In the genomic region with DNA sequence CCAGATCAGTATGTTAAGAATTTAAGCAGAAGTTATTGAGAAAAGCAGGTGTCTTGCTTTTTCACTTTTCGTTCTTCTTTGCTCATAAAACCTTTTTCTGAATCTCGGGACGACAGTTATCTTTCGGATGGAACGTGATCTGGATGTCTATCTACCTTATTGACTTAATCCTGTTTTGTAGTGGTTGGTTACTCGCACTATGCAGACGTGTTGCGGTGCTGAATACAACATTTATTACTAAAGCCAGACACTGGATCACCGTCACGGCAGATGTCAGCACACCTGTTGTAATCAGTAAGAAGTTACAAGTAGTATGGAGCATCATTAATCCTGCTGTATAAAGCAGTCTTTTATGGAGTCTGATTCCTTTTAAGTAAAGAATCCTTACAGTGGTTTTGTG, we compare ENCODE assay signal across 8 cellular contexts. TPM values are rescaled to one million over a fixed set of nuclear protein-coding genes. Genes with fewer than 3 reads are reported as not detected.
A peak's percentile ranks its signal among the peaks of the same experiment; 100 is the strongest.
DNase-seq lines count a peak whose midpoint lies in the region; ATAC-seq, FAIRE-seq and TF ChIP-seq lines count a peak whose summit lies in the region.

No MANE protein-coding gene starts in this region.

- no peak for TF ChIP-seq POLR2A in testis (IDR thresholded peaks at IDR 0.05)

- no peaks in the 10 kb centered on the region for H3K4me1 ChIP-seq in testis

- peak overlapping the region; percentile 99 for H3K27ac Mint-ChIP-seq in activated naive CD8-positive, alpha-beta T cell

- peaks cover 1% of the 10 kb centered on the region for H3K27me3 Mint-ChIP-seq in activated naive CD8-positive, alpha-beta T cell

- H3K4me1 Mint-ChIP-seq in activated naive CD8-positive, alpha-beta T cell (ENCODE audit: low read depth), result peaks cover 46% of the 10 kb centered on the region

- no peaks in the 10 kb centered on the region for H3K9me3 ChIP-seq in testis

- no peak for FAIRE-seq in urothelium cell line (lab: Jason Lieb, UNC)

- H3K36me3 Mint-ChIP-seq in activated naive CD8-positive, alpha-beta T cell, result peaks cover 8% of the 10 kb centered on the region

- peak overlapping the region; percentile 80 for H3K4me3 ChIP-seq in Jurkat, Clone E6-1 (ENCODE audit: low read length)
- H3K4me3 ChIP-seq in testis, result peak overlapping the region; percentile 60 to 90

- no peaks in the 10 kb centered on the region for H3K9me3 Mint-ChIP-seq in activated naive CD8-positive, alpha-beta T cell (ENCODE audit: low read depth)

- peak overlapping the region; percentile 53 to 86 for H3K27ac ChIP-seq in testis

- ATAC-seq in left colon, result peak; percentile 40

- intact Hi-C loops in left colon (cut with DNase I, micrococcal nuclease), result no loop called here
- intact Hi-C loops in testis (cut with DNase I; ENCODE audit: low total_unique reads), result no loop called here

- no peaks in the 10 kb centered on the region for H3K27me3 ChIP-seq in testis

- WGBS in testis, 2 donors, result 0% methylated on average over 10 of the region's 10 CpGs

- H3K36me3 ChIP-seq in testis (ENCODE audit: low read depth, missing control alignments), result no peaks in the 10 kb centered on the region

- no peak for TF ChIP-seq CTCF in testis (IDR thresholded peaks at IDR 0.05)

- H3K4me3 Mint-ChIP-seq in activated naive CD8-positive, alpha-beta T cell, result peak overlapping the region; percentile 100

- DNase-seq in stimulated activated CD4-positive, alpha-beta T cell treated with anti-CD3 and anti-CD28 coated beads, Interleukin-4, amount 100 ng/mL, for 24 hours, result peak; percentile 12
- no peak for DNase-seq in stimulated activated CD4-positive, alpha-beta T cell treated with anti-CD3 and anti-CD28 coated beads, Interleukin-4, amount 100 ng/mL, for 4 hours
- peak; percentile 5 for DNase-seq in Jurkat, Clone E6-1 (ENCODE audit: low read depth, low spot score)
- DNase-seq in left colon (no peak), testis (no peak), urothelium cell line (ENCODE audit: low spot score) (no peak), germinal center (ENCODE audit: low spot score) (no peak)

RNA-seq across cellular contexts. Expression of gene CDKAL1, which starts 0.6 kb away (rescaled TPM):
- 12.3 TPM for polyA plus RNA-seq in Jurkat, Clone E6-1 (2012; ENCODE audit: insufficient read depth, insufficient read length)
- total RNA-seq in left colon, result 10 to 100 TPM; 11.7 to 12.5 TPM
- total RNA-seq in testis, result 10 to 100 TPM; 16.1 to 18.5 TPM
- polyA plus RNA-seq in testis (ENCODE audit: insufficient read depth, low read depth, low replicate concordance), result 11.1 TPM

Comparison
In these comparisons a context has a peak if more than half of its experiments do, and no peak if none do; other contexts are left out.
1. DNase-seq: peak in stimulated activated CD4-positive, alpha-beta T cell treated with anti-CD3 and anti-CD28 coated beads, Interleukin-4, amount 100 ng/mL, for 24 hours (single experiment) and Jurkat, Clone E6-1 (single experiment); none in stimulated activated CD4-positive, alpha-beta T cell treated with anti-CD3 and anti-CD28 coated beads, Interleukin-4, amount 100 ng/mL, for 4 hours (0 of 2), left colon (0 of 2), testis (single experiment), urothelium cell line (single experiment) and germinal center (single experiment).